In the genomic region with DNA sequence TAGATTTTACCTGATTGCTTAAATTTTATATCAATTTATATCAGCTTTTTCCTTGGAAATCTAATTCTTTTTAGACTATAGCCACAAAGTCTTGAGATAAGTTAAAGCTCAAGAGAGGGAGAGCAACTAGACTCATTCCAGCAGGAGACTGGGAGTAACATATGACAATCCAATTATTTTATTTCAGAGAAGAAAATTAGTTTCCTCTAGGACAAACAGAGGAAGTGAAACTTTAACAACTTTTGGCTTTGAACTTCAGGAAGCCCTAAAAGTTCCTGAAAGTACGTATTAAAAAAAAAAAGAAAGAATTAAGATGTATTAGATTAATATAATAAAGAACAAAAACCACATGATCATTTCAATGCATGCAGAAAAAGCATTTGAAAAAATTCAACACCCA, we compare ENCODE assay signal across 15 cellular contexts.
"Had no signal": no experiment of that assay in that cellular context is flagged by ENCODE, and none has a peak within 500 bp of the region (broad histone marks: within the 10 kb centered on the region; RNA-seq: fewer than 3 reads in every experiment).

No MANE protein-coding gene starts in this region.

- DNase-seq: effector memory CD8-positive, alpha-beta T cell; foreskin keratinocyte; heart left ventricle; kidney; naive B cell; right lobe of liver; small intestine; stimulated activated CD4-positive, alpha-beta T cell treated with anti-CD3 and anti-CD28 coated beads, Interleukin-1b, Interleukin-23, amount 100 ng/mL, for 48 hours; stimulated activated CD4-positive, alpha-beta T cell treated with anti-CD3 and anti-CD28 coated beads, Interleukin-4, amount 100 ng/mL, for 1 hour; stimulated activated CD8-positive, alpha-beta memory T cell treated with anti-CD3 and anti-CD28 coated beads, Interleukin-4, amount 100 ng/mL, for 48 hours; stimulated activated naive CD4-positive, alpha-beta T cell; stimulated activated naive CD8-positive, alpha-beta T cell treated with anti-CD3 and anti-CD28 coated beads, Interleukin-15, amount 100 ng/mL, for 72 hours; transverse colon; upper lobe of right lung; uterus had no signal
